In the genomic region with DNA sequence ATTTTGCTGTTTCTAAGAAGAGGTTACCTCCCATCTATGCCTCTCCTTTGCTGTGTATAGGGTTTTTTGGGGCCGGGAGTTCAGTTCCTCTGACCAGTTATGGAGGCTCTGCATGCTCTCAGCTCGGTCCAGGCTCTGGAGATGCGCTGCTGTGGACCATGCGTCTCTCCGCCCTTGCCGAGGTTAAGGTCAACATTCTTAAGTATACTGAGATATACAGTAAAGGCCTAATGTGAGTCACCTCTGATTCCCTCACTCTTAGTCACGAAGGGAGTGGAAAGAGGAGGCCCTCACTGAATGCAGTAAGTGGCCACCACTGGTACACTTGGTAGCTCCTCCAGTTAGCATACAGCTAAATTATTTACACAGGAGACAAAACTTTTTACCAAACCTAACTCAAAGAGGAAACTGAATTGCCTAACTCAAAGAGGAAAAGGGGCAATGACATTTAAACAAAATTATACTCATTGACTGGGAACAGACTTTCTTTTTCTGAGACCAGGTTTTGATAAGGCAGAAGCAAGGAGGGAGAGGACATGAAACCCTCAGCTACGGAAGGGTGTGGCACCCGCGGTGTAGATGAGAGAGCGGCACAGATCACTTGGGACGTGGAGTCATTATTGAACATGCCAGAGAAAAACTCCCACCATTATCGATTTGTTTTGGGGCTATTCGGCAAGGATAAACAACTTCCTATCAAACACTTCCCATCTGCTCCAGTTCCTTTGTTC, we compare ENCODE assay signal across 12 cellular contexts.
DNase-seq lines count a peak whose midpoint lies in the region; ATAC-seq and TF ChIP-seq lines count a peak whose summit lies in the region.
"Had no signal": no experiment of that assay in that cellular context is flagged by ENCODE, and none has a peak within 500 bp of the region (broad histone marks: within the 10 kb centered on the region; RNA-seq: fewer than 3 reads in every experiment).

No MANE protein-coding gene starts in this region.

- no peaks in the 10 kb centered on the region for H4K20me1 ChIP-seq in HCT116 (ENCODE audit: insufficient read depth)
- H4K20me1 ChIP-seq in smooth muscle cell (ENCODE audit: low read depth): no peaks in the 10 kb centered on the region

- H3K4me1 ChIP-seq in HCT116 (ENCODE audit: control insufficient read depth in 1 of 2, insufficient read depth in 2 of 2, low read length in 2 of 2) (peaks cover 23 to 51% of the 10 kb centered on the region in 2 experiments), smooth muscle cell (ENCODE audit: low read depth) (peaks cover 25% of the 10 kb centered on the region)

- H3K4me2 ChIP-seq in HCT116 (ENCODE audit: low read length): peak overlapping the region; percentile 78
- H3K4me2 ChIP-seq in smooth muscle cell: peak overlapping the region; percentile 14

- H3K9ac ChIP-seq in HCT116 (ENCODE audit: low read length): no peak overlapping the region
- peak overlapping the region; percentile 20 for H3K9ac ChIP-seq in smooth muscle cell (ENCODE audit: low read depth)

- H3K27ac ChIP-seq in HCT116 (ENCODE audit: low read depth, low read length) (peak overlapping the region; percentile 22; the same call in 1 of the 2 replicates), RWPE1 (no peak overlapping the region), smooth muscle cell (ENCODE audit: low read depth) (peak overlapping the region; percentile 91)
- H3K27ac ChIP-seq: SK-N-MC had no signal

- no peaks in the 10 kb centered on the region for H3K9me2 ChIP-seq in HCT116 (ENCODE audit: insufficient read depth)

- H3K27me3 ChIP-seq in HCT116 (ENCODE audit: insufficient read depth, low read length): no peaks in the 10 kb centered on the region
- H3K27me3 ChIP-seq in smooth muscle cell (ENCODE audit: low read depth): no peaks in the 10 kb centered on the region

- peaks cover 34% of the 10 kb centered on the region for H3F3A ChIP-seq in smooth muscle cell (ENCODE audit: low read depth)

- no peak for TF ChIP-seq RAD21 in HCT116 (IDR thresholded peaks at IDR 0.05; ENCODE audit: low read depth)

- H3K4me3 ChIP-seq in HCT116 (replicated peaks in 1 of 2; ENCODE audit: low read depth in 1 of 2, low read length in 2 of 2): peak overlapping the region; percentile 3 to 50; a peak in 3 of 4 replicates
- no peak overlapping the region for H3K4me3 ChIP-seq in smooth muscle cell
- H3K4me3 ChIP-seq: SK-N-MC had no signal

- TF ChIP-seq CTCF in HCT116 (IDR thresholded peaks at IDR 0.05 in 2 of 3, conservative IDR thresholded peaks at IDR 0.05 in 1 of 3; ENCODE audit: borderline replicate concordance in 1 of 3, insufficient read depth in 1 of 3, low read depth in 2 of 3, low read length in 2 of 3) (no peak), RWPE1 (conservative IDR thresholded peaks at IDR 0.05; ENCODE audit: low read depth) (no peak), smooth muscle cell (IDR thresholded peaks at IDR 0.05; ENCODE audit: borderline replicate concordance, insufficient read depth, poor library complexity, severe bottlenecking) (no peak)

- CTCF ChIA-PET in HCT116 (lab: Charles Lee): interaction anchor here (0.8 to 1.1 kb wide), 3 partner anchors 10 to 237 kb away, joined by 3 to 4 read pairs (median 3); no protein-coding TSS in a partner anchor
- CTCF ChIA-PET in RWPE1 (lab: Yijun Ruan, JAX): interaction anchor here (0.8 kb wide), 1 partner anchor 237 kb away, joined by 6 read pairs; no protein-coding TSS in a partner anchor

- RAD21 ChIA-PET in HCT116 (lab: Charles Lee; ENCODE audit: low non-redundant PET in 1 of 2, low total read pairs in 2 of 2, uncharacterized antibody in 2 of 2, unreplicated experiment in 2 of 2): no interaction called here

- no peak for TF ChIP-seq POLR2A in HCT116 (IDR thresholded peaks at IDR 0.05; ENCODE audit: borderline replicate concordance, extremely low read depth, insufficient read depth, insufficient read length)

- 77% methylated on average over 14 of the region's 14 CpGs for WGBS in smooth muscle cell (ENCODE audit: low lambda C conversion rate)

- H3K9me3 ChIP-seq in HCT116 (ENCODE audit: control insufficient read depth in 1 of 2, insufficient read depth in 1 of 2, low read depth in 1 of 2, low read length in 2 of 2) (no peaks in the 10 kb centered on the region), smooth muscle cell (replicated peaks; ENCODE audit: low read depth) (no peaks in the 10 kb centered on the region)

- ATAC-seq in HCT116: peak; percentile 92
- no peak for ATAC-seq in GM18511 (IDR thresholded peaks at IDR 0.05; ENCODE audit: unreplicated experiment)
- ATAC-seq: effector memory CD8-positive, alpha-beta T cell had no signal

- DNase-seq in HCT116 (ENCODE audit: low read depth, low spot score) (peak; percentile 59), RWPE1 (ENCODE audit: low spot score) (peak; percentile 41), fibroblast of gingiva (ENCODE audit: low read depth) (peak; percentile 57), smooth muscle cell (lab: John Stamatoyannopoulos, UW; ENCODE audit: unreplicated experiment) (no peak), hippocampal formation (lab: John Stamatoyannopoulos, UW) (no peak)
- no peak for DNase-seq in activated naive CD4-positive, alpha-beta T cell treated with Interleukin-2 at 50 U/mL for 16 hours
- DNase-seq: activated CD4-positive, CD25-positive, alpha-beta regulatory T cell treated with anti-CD3 and anti-CD28 coated beads, Interleukin-2, amount 50 U/mL, for 72 hours; effector memory CD8-positive, alpha-beta T cell; Karpas-422; NCI-H2029 treated with DMSO at 0.1 percent for 48 hours had no signal

- H3K36me3 ChIP-seq in HCT116 (ENCODE audit: control insufficient read depth in 1 of 2, insufficient read depth in 2 of 2, low read length in 2 of 2) (no peaks in the 10 kb centered on the region), smooth muscle cell (ENCODE audit: low read depth) (no peaks in the 10 kb centered on the region)

- H2AFZ ChIP-seq in HCT116 (ENCODE audit: low read depth, low read length, poor library complexity, severe bottlenecking): peak overlapping the region; percentile 83
- no peak overlapping the region for H2AFZ ChIP-seq in smooth muscle cell (ENCODE audit: low read depth)

- intact Hi-C loops in HCT116 (cut with micrococcal nuclease): no loop called here

- no TSS peak for BruUV-seq in HCT116 (replicated peaks; lab: Mats Ljungman, UMichigan)

- H3K79me2 ChIP-seq in HCT116 (ENCODE audit: insufficient read depth, low read length) (no peaks in the 10 kb centered on the region), smooth muscle cell (ENCODE audit: low read depth) (peaks cover 24% of the 10 kb centered on the region)

- POLR2A ChIA-PET in HCT116 (lab: Charles Lee) (no interaction called here), RWPE1 (lab: Yijun Ruan, JAX; ENCODE audit: low non-redundant PET) (no interaction called here)

TF ChIP-seq in HCT116, 20 proteins besides CTCF, POLR2A, EP300 and RAD21:
- TF ChIP-seq SIN3A (IDR thresholded peaks at IDR 0.05; ENCODE audit: low read depth) (0 out of 2 replicates have a peak, but pooled peaks have one; percentile 34), SP1 (IDR thresholded peaks at IDR 0.05; ENCODE audit: low read depth) (no peak), ELF1 (IDR thresholded peaks at IDR 0.05; ENCODE audit: borderline replicate concordance, low read depth) (no peak), CBX3 (IDR thresholded peaks at IDR 0.05; ENCODE audit: low read depth) (0 out of 2 replicates have a peak, but pooled peaks have one; percentile 49), POLR2AphosphoS5 (IDR thresholded peaks at IDR 0.05; ENCODE audit: low read depth, low read length) (no peak), TCF7L2 (IDR thresholded peaks at IDR 0.05; ENCODE audit: borderline replicate concordance, extremely low read depth, insufficient read depth, insufficient read length) (peak; percentile 90), EZH2phosphoT487 (IDR thresholded peaks at IDR 0.05; ENCODE audit: borderline replicate concordance) (no peak), FOSL1 (IDR thresholded peaks at IDR 0.05; ENCODE audit: low read depth) (peak; percentile 80), ZFX (IDR thresholded peaks at IDR 0.05) (no peak), JUND (IDR thresholded peaks at IDR 0.05) (peak; percentile 63)
- TF ChIP-seq, protein P1, sequence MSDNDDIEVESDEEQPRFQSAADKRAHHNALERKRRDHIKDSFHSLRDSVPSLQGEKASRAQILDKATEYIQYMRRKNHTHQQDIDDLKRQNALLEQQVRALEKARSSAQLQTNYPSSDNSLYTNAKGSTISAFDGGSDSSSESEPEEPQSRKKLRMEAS (IDR thresholded peaks at IDR 0.05): peak; percentile 43
- TF ChIP-seq, protein P2, sequence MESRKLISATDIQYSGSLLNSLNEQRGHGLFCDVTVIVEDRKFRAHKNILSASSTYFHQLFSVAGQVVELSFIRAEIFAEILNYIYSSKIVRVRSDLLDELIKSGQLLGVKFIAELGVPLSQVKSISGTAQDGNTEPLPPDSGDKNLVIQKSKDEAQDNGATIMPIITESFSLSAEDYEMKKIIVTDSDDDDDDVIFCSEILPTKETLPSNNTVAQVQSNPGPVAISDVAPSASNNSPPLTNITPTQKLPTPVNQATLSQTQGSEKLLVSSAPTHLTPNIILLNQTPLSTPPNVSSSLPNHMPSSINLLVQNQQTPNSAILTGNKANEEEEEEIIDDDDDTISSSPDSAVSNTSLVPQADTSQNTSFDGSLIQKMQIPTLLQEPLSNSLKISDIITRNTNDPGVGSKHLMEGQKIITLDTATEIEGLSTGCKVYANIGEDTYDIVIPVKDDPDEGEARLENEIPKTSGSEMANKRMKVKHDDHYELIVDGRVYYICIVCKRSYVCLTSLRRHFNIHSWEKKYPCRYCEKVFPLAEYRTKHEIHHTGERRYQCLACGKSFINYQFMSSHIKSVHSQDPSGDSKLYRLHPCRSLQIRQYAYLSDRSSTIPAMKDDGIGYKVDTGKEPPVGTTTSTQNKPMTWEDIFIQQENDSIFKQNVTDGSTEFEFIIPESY (IDR thresholded peaks at IDR 0.05; ENCODE audit: extremely low read depth, insufficient replicate concordance, low read length): no peak

Comparison
In these comparisons a context has a peak if more than half of its experiments do, and no peak if none do; other contexts are left out.
1. DNase-seq: peak in HCT116 (single experiment), RWPE1 (single experiment) and fibroblast of gingiva (single experiment); none in smooth muscle cell (single experiment), hippocampal formation (0 of 2) and activated naive CD4-positive, alpha-beta T cell treated with Interleukin-2 at 50 U/mL for 16 hours (single experiment).